Comparison of ENCODE assay signal across 12 cellular contexts in genomic region chr22:24303007-24303406, GRCh38. TPM values are rescaled to one million over a fixed set of nuclear protein-coding genes. Genes with fewer than 3 reads are reported as not detected.
DNase-seq lines count a peak whose midpoint lies in the region; ATAC-seq, FAIRE-seq and TF ChIP-seq lines count a peak whose summit lies in the region.
"Had no signal": no experiment of that assay in that cellular context is flagged by ENCODE, and none has a peak within 500 bp of the region (broad histone marks: within the 10 kb centered on the region; RNA-seq: fewer than 3 reads in every experiment).

No MANE protein-coding gene starts in this region.

- H3K9me3 ChIP-seq in endothelial cell of umbilical vein (replicated peaks; ENCODE audit: control insufficient read depth, insufficient read depth, low read length): no peaks in the 10 kb centered on the region
- H3K9me3 ChIP-seq: ovary had no signal

- no peaks in the 10 kb centered on the region for H3K27me3 Mint-ChIP-seq in naive thymus-derived CD8-positive, alpha-beta T cell

- no peak overlapping the region for H3K4me3 ChIP-seq in endothelial cell of umbilical vein (replicated peaks in 1 of 3; ENCODE audit: insufficient read depth in 1 of 3, low read depth in 1 of 3, low read length in 3 of 3)
- H3K4me3 ChIP-seq: ovary had no signal

- peak; percentile 67 for FAIRE-seq in endothelial cell of umbilical vein (lab: Jason Lieb, UNC)
- FAIRE-seq: H1 had no signal

- H3K9me3 Mint-ChIP-seq in naive thymus-derived CD8-positive, alpha-beta T cell: no peaks in the 10 kb centered on the region

- peaks cover 0 to 44% (median 4%) of the 10 kb centered on the region in 3 donors for H3K36me3 Mint-ChIP-seq in naive thymus-derived CD8-positive, alpha-beta T cell

- H3K27ac ChIP-seq in endothelial cell of umbilical vein (ENCODE audit: insufficient read depth, low read depth, low read length): peak overlapping the region; percentile 39
- H3K27ac ChIP-seq: ovary had no signal

- ATAC-seq in naive thymus-derived CD8-positive, alpha-beta T cell: no peak
- ATAC-seq in HG03439 (IDR thresholded peaks at IDR 0.05; ENCODE audit: unreplicated experiment) (no peak), HG03196 (IDR thresholded peaks at IDR 0.05; ENCODE audit: unreplicated experiment) (no peak), HG02970 (IDR thresholded peaks at IDR 0.05; ENCODE audit: low FRiP score, unreplicated experiment) (no peak)

- H4K20me1 ChIP-seq in endothelial cell of umbilical vein (replicated peaks; ENCODE audit: control insufficient read depth, extremely low read depth, insufficient read depth, low read length): no peaks in the 10 kb centered on the region

- peaks cover 51% of the 10 kb centered on the region for H3K79me2 ChIP-seq in endothelial cell of umbilical vein (ENCODE audit: control insufficient read depth, insufficient read depth, low read length)

- no TSS peak for BruUV-seq in endothelial cell of umbilical vein (replicated peaks; lab: Mats Ljungman, UMichigan)

- TF ChIP-seq CTCF in endothelial cell of umbilical vein (IDR thresholded peaks at IDR 0.05; ENCODE audit: extremely low read depth in 1 of 2, insufficient read depth in 1 of 2, low read depth in 1 of 2, low read length in 2 of 2): no peak

- POLR2A ChIA-PET in endothelial cell of umbilical vein (lab: Charles Lee): no interaction called here
- POLR2A ChIA-PET in naive thymus-derived CD8-positive, alpha-beta T cell (lab: Charles Lee): interaction anchor here (0.6 kb wide), 1 partner anchor 14 kb away, joined by 3 read pairs; no protein-coding TSS in a partner anchor

- no peak overlapping the region for H3K9ac ChIP-seq in endothelial cell of umbilical vein (replicated peaks; ENCODE audit: extremely low read depth, insufficient read depth, low read length)

- no peaks in the 10 kb centered on the region for H3K36me3 ChIP-seq in endothelial cell of umbilical vein (ENCODE audit: control insufficient read depth in 2 of 2, extremely low read depth in 1 of 2, insufficient read depth in 2 of 2, low read length in 2 of 2)
- H3K36me3 ChIP-seq: ovary had no signal

- H3K27ac Mint-ChIP-seq in naive thymus-derived CD8-positive, alpha-beta T cell: peak overlapping the region in 6 of 10 donors; percentile 18 to 61 (median 54)

- no peak overlapping the region for H2AFZ ChIP-seq in endothelial cell of umbilical vein (ENCODE audit: low read depth, low read length)

- H3K4me2 ChIP-seq in endothelial cell of umbilical vein (ENCODE audit: insufficient read depth, low read length): peak overlapping the region; percentile 19

- DNase-seq in AML-193 (lab: John Stamatoyannopoulos, UW): peak; percentile 46
- DNase-seq in MV-4-11 (lab: John Stamatoyannopoulos, UW): peak; percentile 36
- no peak for DNase-seq in endothelial cell of umbilical vein (ENCODE audit: low read depth, low spot score)
- DNase-seq in naive thymus-derived CD8-positive, alpha-beta T cell: no peak
- no peak for DNase-seq in cortex of kidney (lab: John Stamatoyannopoulos, UW)
- DNase-seq: activated naive CD4-positive, alpha-beta T cell; NCI-H2171 treated with DMSO at 0.1 percent for 48 hours had no signal

- H3K4me3 Mint-ChIP-seq in naive thymus-derived CD8-positive, alpha-beta T cell: peak overlapping the region in 5 of 10 donors; percentile 12 to 44 (median 15)

- no peaks in the 10 kb centered on the region for H3K9me1 ChIP-seq in endothelial cell of umbilical vein (replicated peaks; ENCODE audit: control insufficient read depth, extremely low read depth, insufficient read depth, low read length)

- CTCF ChIA-PET in endothelial cell of umbilical vein (lab: Charles Lee): interaction anchor here (0.5 to 1.4 kb wide), 3 partner anchors 18 to 226 kb away, joined by 3 read pairs; no protein-coding TSS in a partner anchor

- H3K27me3 ChIP-seq in endothelial cell of umbilical vein (ENCODE audit: control insufficient read depth in 2 of 2, insufficient read depth in 2 of 2, low read length in 2 of 2): no peaks in the 10 kb centered on the region
- H3K27me3 ChIP-seq: ovary had no signal

- H3K4me1 ChIP-seq in endothelial cell of umbilical vein (ENCODE audit: control insufficient read depth, extremely low read depth, insufficient read depth, low read length): peaks cover 39% of the 10 kb centered on the region

- dilution Hi-C loops in endothelial cell of umbilical vein (cut with MboI; ENCODE audit: extremely low pct_ligation_motif_present, low sequenced_read_pairs): no loop called here

- intact Hi-C loops in endothelial cell of umbilical vein (cut with micrococcal nuclease): loop anchor here (2.0 kb wide), 1 partner anchor 32 kb away; the partner anchor contains the start of gene SPECC1L

- no peak for TF ChIP-seq POLR2A in endothelial cell of umbilical vein (IDR thresholded peaks at IDR 0.05; ENCODE audit: low read depth, low read length)

- H3K4me1 Mint-ChIP-seq in naive thymus-derived CD8-positive, alpha-beta T cell: peaks cover 39 to 83% (median 70%) of the 10 kb centered on the region in 4 donors

TF ChIP-seq in endothelial cell of umbilical vein, 7 proteins besides CTCF, POLR2A, EP300 and RAD21:
- TF ChIP-seq JUN (IDR thresholded peaks at IDR 0.05; ENCODE audit: borderline replicate concordance, insufficient read depth, insufficient read length, low read depth) (no peak), MAX (IDR thresholded peaks at IDR 0.05; ENCODE audit: insufficient read depth, insufficient read length) (no peak), POLR2AphosphoS5 (IDR thresholded peaks at IDR 0.05; ENCODE audit: insufficient read depth, low read depth, low read length) (no peak), GATA2 (IDR thresholded peaks at IDR 0.05; ENCODE audit: insufficient read depth, insufficient read length, low read depth, low read length) (no peak), MYC (IDR thresholded peaks at IDR 0.05; ENCODE audit: low read depth, low read length) (no peak), FOS (IDR thresholded peaks at IDR 0.05; ENCODE audit: borderline replicate concordance, insufficient read depth, low read length) (no peak), EZH2 (IDR thresholded peaks at IDR 0.05; ENCODE audit: borderline replicate concordance, low read depth, low read length, severe bottlenecking) (no peak)

RNA-seq across cellular contexts. Expression of gene SPECC1L, which starts 32.4 kb away (rescaled TPM):
- total RNA-seq in endothelial cell of umbilical vein: 63.2 and 79.3 TPM in 2 replicates
- polyA plus RNA-seq in endothelial cell of umbilical vein: 18.8 and 22.8 TPM in 2 replicates
- polyA plus RNA-seq in endothelial cell of umbilical vein (2011; cell fraction: cytosol; rRNA removed): 25.7 and 26.4 TPM in 2 replicates
- polyA plus RNA-seq in endothelial cell of umbilical vein (2011; cell fraction: nucleus; rRNA removed): 52.7 and 57.4 TPM in 2 replicates
- 29.0 and 36.1 TPM in 2 replicates for polyA plus RNA-seq in endothelial cell of umbilical vein (2012)
- polyA minus RNA-seq in endothelial cell of umbilical vein: 51.1 and 60.3 TPM in 2 replicates
- 15.2 TPM for polyA minus RNA-seq in endothelial cell of umbilical vein (2011; cell fraction: cytosol; rRNA and poly(A)+ RNA removed)
- 55.3 and 60.1 TPM in 2 replicates for polyA minus RNA-seq in endothelial cell of umbilical vein (2011; cell fraction: nucleus; rRNA and poly(A)+ RNA removed)
- 10 to 100 TPM; 67.6 to 71.4 TPM for total RNA-seq in naive thymus-derived CD8-positive, alpha-beta T cell
- polyA plus RNA-seq in naive thymus-derived CD8-positive, alpha-beta T cell: 10 to 100 TPM in 1 of 3 donors, 1 to 10 TPM in 2; 6.6 to 16.6 (median 8.0) TPM

RNA-seq across cellular contexts. Expression of gene GGT5, which starts 58.1 kb away (rescaled TPM):
- total RNA-seq in endothelial cell of umbilical vein: 35.1 and 45.9 TPM in 2 replicates
- polyA plus RNA-seq in endothelial cell of umbilical vein: 293 and 501 TPM in 2 replicates
- polyA plus RNA-seq in endothelial cell of umbilical vein (2011; cell fraction: cytosol; rRNA removed): 87.8 and 97.1 TPM in 2 replicates
- polyA plus RNA-seq in endothelial cell of umbilical vein (2011; cell fraction: nucleus; rRNA removed): 197 and 275 TPM in 2 replicates
- polyA plus RNA-seq in endothelial cell of umbilical vein (2012): 84.1 and 102 TPM in 2 replicates
- 197 and 218 TPM in 2 replicates for polyA minus RNA-seq in endothelial cell of umbilical vein
- polyA minus RNA-seq in endothelial cell of umbilical vein (2011; cell fraction: cytosol; rRNA and poly(A)+ RNA removed): not detected
- polyA minus RNA-seq in endothelial cell of umbilical vein (2011; cell fraction: nucleus; rRNA and poly(A)+ RNA removed): 68.1 and 104 TPM in 2 replicates
- under 1 TPM in 1 of 2 experiments, not detected in 1; 0.08 TPM for total RNA-seq in naive thymus-derived CD8-positive, alpha-beta T cell
- not detected for polyA plus RNA-seq in naive thymus-derived CD8-positive, alpha-beta T cell
- total RNA-seq: H1 had no signal

Comparison
In these comparisons a context has a peak if more than half of its experiments do, and no peak if none do; other contexts are left out.
1. DNase-seq: peak in AML-193 (2 of 2) and MV-4-11 (single experiment); none in endothelial cell of umbilical vein (single experiment), naive thymus-derived CD8-positive, alpha-beta T cell (0 of 10) and cortex of kidney (single experiment).
2. RNA of gene GGT5, which starts 58.1 kb away (total RNA-seq): 35.1 to 45.9 TPM in endothelial cell of umbilical vein; 0.08 TPM in naive thymus-derived CD8-positive, alpha-beta T cell; every median in the first group is over 10 times any median in the second.